In the genomic region with DNA sequence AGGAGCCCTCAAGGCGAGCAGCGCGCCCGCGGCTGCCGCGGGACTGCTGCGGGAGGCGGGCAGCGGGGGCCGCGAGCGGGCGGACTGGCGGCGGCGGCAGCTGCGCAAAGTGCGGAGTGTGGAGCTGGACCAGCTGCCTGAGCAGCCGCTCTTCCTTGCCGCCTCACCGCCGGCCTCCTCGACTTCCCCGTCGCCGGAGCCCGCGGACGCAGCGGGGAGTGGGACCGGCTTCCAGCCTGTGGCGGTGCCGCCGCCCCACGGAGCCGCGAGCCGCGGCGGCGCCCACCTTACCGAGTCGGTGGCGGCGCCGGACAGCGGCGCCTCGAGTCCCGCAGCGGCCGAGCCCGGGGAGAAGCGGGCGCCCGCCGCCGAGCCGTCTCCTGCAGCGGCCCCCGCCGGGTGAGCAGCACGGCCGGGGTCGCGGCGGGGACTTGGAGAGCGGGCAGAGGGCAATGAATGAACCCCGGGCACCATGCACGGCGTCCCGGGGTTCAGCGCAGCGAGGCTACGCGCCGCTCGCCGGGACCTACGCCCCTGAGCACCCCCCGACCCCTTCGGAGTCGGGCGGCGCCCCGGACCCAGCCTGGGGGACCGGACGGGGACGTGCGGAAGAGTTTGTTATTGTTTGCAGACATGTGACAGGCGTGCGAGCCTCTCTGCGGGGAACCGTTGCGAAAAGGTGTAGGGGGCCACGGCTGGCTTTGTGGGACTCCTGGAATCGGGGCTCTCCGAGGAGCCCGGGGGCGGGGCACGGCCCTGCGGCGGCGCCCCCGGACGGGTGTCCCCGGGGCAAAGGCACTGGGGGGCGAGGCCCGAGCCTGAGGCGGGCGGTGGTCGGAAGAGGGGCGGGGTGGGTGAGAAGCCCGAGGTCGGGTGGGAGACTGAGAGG, we compare ENCODE assay signal across 8 cellular contexts. TPM values are rescaled to one million over a fixed set of nuclear protein-coding genes. Genes with fewer than 3 reads are reported as not detected.
DNase-seq lines count a peak whose midpoint lies in the region; ATAC-seq and TF ChIP-seq lines count a peak whose summit lies in the region.

No MANE protein-coding gene starts in this region.

- H3K27me3 ChIP-seq in esophagus (ENCODE audit: control insufficient read depth in 1 of 2, insufficient read depth in 2 of 2, low read length in 2 of 2), result no peaks in the 10 kb centered on the region
- H3K27me3 ChIP-seq in upper lobe of left lung, result no peaks in the 10 kb centered on the region

- H3K36me3 ChIP-seq in HEK293 (ENCODE audit: control insufficient read depth in 2 of 2, insufficient read depth in 1 of 2, low read length in 2 of 2), result no peaks in the 10 kb centered on the region
- no peaks in the 10 kb centered on the region for H3K36me3 ChIP-seq in esophagus (ENCODE audit: control insufficient read depth in 2 of 2, insufficient read depth in 2 of 2, low read length in 1 of 2)
- H3K36me3 ChIP-seq in upper lobe of left lung, result no peaks in the 10 kb centered on the region

- 0% methylated on average over 106 to 116 of the region's 116 CpGs for WGBS in esophagus, 2 donors
- 1% methylated on average over 28 of the region's 116 CpGs; no CpG with 5 or more reads in 1 of the 2 donors for WGBS in upper lobe of left lung, 2 donors

- TF ChIP-seq CTCF in HEK293 (tag by site-specific recombination; IDR thresholded peaks at IDR 0.05) (no peak), upper lobe of left lung (IDR thresholded peaks at IDR 0.05) (no peak)

- peaks cover 26 to 34% of the 10 kb centered on the region in 2 donors for H3K4me1 Mint-ChIP-seq in natural killer cell treated with Interleukin-12 subunit alpha and Interleukin-12 subunit beta and Interleukin-15 and Interleukin-18, amount 100 ng/mL, for 72 hours (ENCODE audit: low read depth in 2 of 2)

- CTCF ChIA-PET in HEK293 (lab: Yijun Ruan, JAX), result no interaction called here

- DNase-seq in MV-4-11 (lab: John Stamatoyannopoulos, UW), result peak; percentile 34
- peak; percentile 60 for DNase-seq in activated T-cell treated with anti-CD3 and anti-CD28 coated beads, Interleukin-2, amount 50 U/mL, for 1 hour
- no peak for DNase-seq in natural killer cell treated with Interleukin-12 subunit alpha and Interleukin-12 subunit beta and Interleukin-15 and Interleukin-18, amount 100 ng/mL, for 72 hours (ENCODE audit: low spot score)
- peak in 1 of 2 donors; percentile 48 for DNase-seq in upper lobe of left lung
- no peak for DNase-seq in NCI-H1105 treated with DMSO at 0.1 percent for 48 hours (lab: John Stamatoyannopoulos, UW)

- peak overlapping the region; percentile 93 for H3K4me3 Mint-ChIP-seq in natural killer cell treated with Interleukin-12 subunit alpha and Interleukin-12 subunit beta and Interleukin-15 and Interleukin-18, amount 100 ng/mL, for 72 hours

- H3K4me3 ChIP-seq in HEK293 (ENCODE audit: low read depth, low read length), result peak overlapping the region; percentile 79
- H3K4me3 ChIP-seq in esophagus (ENCODE audit: low read depth in 1 of 2, low read length in 2 of 2), result peak overlapping the region; percentile 81 to 84
- H3K4me3 ChIP-seq in upper lobe of left lung, result peak overlapping the region; percentile 83 to 99 (median 90)

- H3K9me3 ChIP-seq in HEK293 (ENCODE audit: control insufficient read depth, insufficient read depth, low read depth, low read length), result no peaks in the 10 kb centered on the region
- no peaks in the 10 kb centered on the region for H3K9me3 ChIP-seq in esophagus (ENCODE audit: control insufficient read depth in 2 of 2, insufficient read depth in 1 of 2, low read depth in 1 of 2, low read length in 1 of 2)
- no peaks in the 10 kb centered on the region for H3K9me3 ChIP-seq in upper lobe of left lung

- peak; percentile 36 for ATAC-seq in GM18498 (IDR thresholded peaks at IDR 0.05; ENCODE audit: unreplicated experiment)
- peak; percentile 60 to 71 for ATAC-seq in natural killer cell treated with Interleukin-12 subunit alpha and Interleukin-12 subunit beta and Interleukin-15 and Interleukin-18, amount 100 ng/mL, for 72 hours
- peak; percentile 23 to 66 for ATAC-seq in upper lobe of left lung (ENCODE audit: low FRiP score in 2 of 2)

- POLR2A ChIA-PET in HEK293 (lab: Yijun Ruan, JAX), result no interaction called here

- H3K36me3 Mint-ChIP-seq in natural killer cell treated with Interleukin-12 subunit alpha and Interleukin-12 subunit beta and Interleukin-15 and Interleukin-18, amount 100 ng/mL, for 72 hours, result no peaks in the 10 kb centered on the region

- H3K4me1 ChIP-seq in HEK293 (ENCODE audit: control insufficient read depth, insufficient read depth, low read length) (peaks cover 7% of the 10 kb centered on the region), esophagus (ENCODE audit: control insufficient read depth in 2 of 2, insufficient read depth in 2 of 2, low read length in 1 of 2) (peaks cover 0 to 3% of the 10 kb centered on the region in 2 donors), upper lobe of left lung (peaks cover 20 to 38% (median 35%) of the 10 kb centered on the region in 4 donors)

- peak overlapping the region; percentile 90 to 91 for H3K27ac Mint-ChIP-seq in natural killer cell treated with Interleukin-12 subunit alpha and Interleukin-12 subunit beta and Interleukin-15 and Interleukin-18, amount 100 ng/mL, for 72 hours

- TF ChIP-seq POLR2A in upper lobe of left lung (IDR thresholded peaks at IDR 0.05), result peak in 1 of 4 donors; percentile 32

- H3K27me3 Mint-ChIP-seq in natural killer cell treated with Interleukin-12 subunit alpha and Interleukin-12 subunit beta and Interleukin-15 and Interleukin-18, amount 100 ng/mL, for 72 hours, result no peaks in the 10 kb centered on the region

- no peaks in the 10 kb centered on the region for H3K9me3 Mint-ChIP-seq in natural killer cell treated with Interleukin-12 subunit alpha and Interleukin-12 subunit beta and Interleukin-15 and Interleukin-18, amount 100 ng/mL, for 72 hours

- no peak for TF ChIP-seq EP300 in upper lobe of left lung (IDR thresholded peaks at IDR 0.05)

- peak overlapping the region; percentile 94 for H3K27ac ChIP-seq in HEK293 (ENCODE audit: extremely low read depth, low read depth, low read length)
- H3K27ac ChIP-seq in esophagus (ENCODE audit: low read depth in 2 of 2, low read length in 1 of 2), result peak overlapping the region; percentile 96 to 100
- H3K27ac ChIP-seq in upper lobe of left lung, result peak overlapping the region; percentile 95 to 99 (median 98)

TF ChIP-seq in HEK293, 187 proteins besides CTCF, POLR2A, EP300 and RAD21 (continues in another document):
- no peak for TF ChIP-seq ZNF202 (tag by site-specific recombination; IDR thresholded peaks at IDR 0.05; ENCODE audit: borderline replicate concordance)
- peak; percentile 62 for TF ChIP-seq KLF1 (tag by site-specific recombination; IDR thresholded peaks at IDR 0.05)
- no peak for TF ChIP-seq ZNF354C (tag by site-specific recombination; IDR thresholded peaks at IDR 0.05; ENCODE audit: borderline replicate concordance, low read depth)
- TF ChIP-seq ZNF112 (tag by site-specific recombination; IDR thresholded peaks at IDR 0.05), result no peak
- TF ChIP-seq KLF9 (tag by site-specific recombination; IDR thresholded peaks at IDR 0.05; ENCODE audit: low read depth), result peak; percentile 74
- TF ChIP-seq ZSCAN4 (tag by site-specific recombination; IDR thresholded peaks at IDR 0.05), result no peak
- no peak for TF ChIP-seq ZNF335 (tag by site-specific recombination; conservative IDR thresholded peaks at IDR 0.05)
- no peak for TF ChIP-seq KLF10 (tag by site-specific recombination; IDR thresholded peaks at IDR 0.05)
- no peak for TF ChIP-seq ZNF596 (tag by site-specific recombination; IDR thresholded peaks at IDR 0.05)
- no peak for TF ChIP-seq ZNF571 (tag by site-specific recombination; IDR thresholded peaks at IDR 0.05)
- TF ChIP-seq GLI2 (tag by site-specific recombination; IDR thresholded peaks at IDR 0.05; ENCODE audit: borderline replicate concordance, low read depth), result no peak
- TF ChIP-seq ZNF121 (tag by site-specific recombination; IDR thresholded peaks at IDR 0.05), result no peak
- no peak for TF ChIP-seq ZNF785 (tag by site-specific recombination; IDR thresholded peaks at IDR 0.05)
- TF ChIP-seq ZNF2 (tag by site-specific recombination; IDR thresholded peaks at IDR 0.05), result no peak
- TF ChIP-seq, protein P1, sequence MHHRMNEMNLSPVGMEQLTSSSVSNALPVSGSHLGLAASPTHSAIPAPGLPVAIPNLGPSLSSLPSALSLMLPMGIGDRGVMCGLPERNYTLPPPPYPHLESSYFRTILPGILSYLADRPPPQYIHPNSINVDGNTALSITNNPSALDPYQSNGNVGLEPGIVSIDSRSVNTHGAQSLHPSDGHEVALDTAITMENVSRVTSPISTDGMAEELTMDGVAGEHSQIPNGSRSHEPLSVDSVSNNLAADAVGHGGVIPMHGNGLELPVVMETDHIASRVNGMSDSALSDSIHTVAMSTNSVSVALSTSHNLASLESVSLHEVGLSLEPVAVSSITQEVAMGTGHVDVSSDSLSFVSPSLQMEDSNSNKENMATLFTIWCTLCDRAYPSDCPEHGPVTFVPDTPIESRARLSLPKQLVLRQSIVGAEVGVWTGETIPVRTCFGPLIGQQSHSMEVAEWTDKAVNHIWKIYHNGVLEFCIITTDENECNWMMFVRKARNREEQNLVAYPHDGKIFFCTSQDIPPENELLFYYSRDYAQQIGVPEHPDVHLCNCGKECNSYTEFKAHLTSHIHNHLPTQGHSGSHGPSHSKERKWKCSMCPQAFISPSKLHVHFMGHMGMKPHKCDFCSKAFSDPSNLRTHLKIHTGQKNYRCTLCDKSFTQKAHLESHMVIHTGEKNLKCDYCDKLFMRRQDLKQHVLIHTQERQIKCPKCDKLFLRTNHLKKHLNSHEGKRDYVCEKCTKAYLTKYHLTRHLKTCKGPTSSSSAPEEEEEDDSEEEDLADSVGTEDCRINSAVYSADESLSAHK (tag by site-specific recombination; IDR thresholded peaks at IDR 0.05), result no peak
- no peak for TF ChIP-seq ZBTB21 (tag by site-specific recombination; IDR thresholded peaks at IDR 0.05)
- TF ChIP-seq ZNF184 (tag by site-specific recombination; IDR thresholded peaks at IDR 0.05), result no peak
- TF ChIP-seq ZNF514 (tag by site-specific recombination; IDR thresholded peaks at IDR 0.05), result no peak
- TF ChIP-seq ZNF175 (tag by site-specific recombination; IDR thresholded peaks at IDR 0.05), result no peak

RNA-seq across cellular contexts. Expression of gene MAP3K1, which starts 0.6 kb away (rescaled TPM):
- polyA plus RNA-seq in esophagus, result 10 to 100 TPM in 1 of 2 donors, 1 to 10 TPM in 1; 7.0 to 10.0 TPM
- 10 to 100 TPM; 11.1 to 16.3 TPM for total RNA-seq in natural killer cell treated with Interleukin-12 subunit alpha and Interleukin-12 subunit beta and Interleukin-15 and Interleukin-18, amount 100 ng/mL, for 72 hours
- total RNA-seq in upper lobe of left lung, result 10 to 100 TPM; 10.9 to 29.2 (median 23.3) TPM

Comparison
In these comparisons a context has a peak if more than half of its experiments do, and no peak if none do; other contexts are left out.
1. DNase-seq: peak in MV-4-11 (single experiment) and activated T-cell treated with anti-CD3 and anti-CD28 coated beads, Interleukin-2, amount 50 U/mL, for 1 hour (single experiment); none in natural killer cell treated with Interleukin-12 subunit alpha and Interleukin-12 subunit beta and Interleukin-15 and Interleukin-18, amount 100 ng/mL, for 72 hours (single experiment) and NCI-H1105 treated with DMSO at 0.1 percent for 48 hours (single experiment).
2. Peak in every context shown above with its lines, with median percentiles within 50 percentile points of each other: ATAC-seq, H3K27ac ChIP-seq and H3K4me3 ChIP-seq.